ENCODE assay signal across 9 cellular contexts in genomic region chr14:54650331-54651017, GRCh38.
DNase-seq lines count a peak whose midpoint lies in the region; ATAC-seq and TF ChIP-seq lines count a peak whose summit lies in the region.
"Had no signal": no experiment of that assay in that cellular context is flagged by ENCODE, and none has a peak within 500 bp of the region (broad histone marks: within the 10 kb centered on the region; RNA-seq: fewer than 3 reads in every experiment).

No MANE protein-coding gene starts in this region.

- peak overlapping the region in 7 of 8 donors; percentile 29 to 83 (median 78) for H3K27ac ChIP-seq in spleen

- H3K9me3 ChIP-seq in spleen: no peaks in the 10 kb centered on the region

- no peaks in the 10 kb centered on the region for H3K36me3 ChIP-seq in spleen

- no peaks in the 10 kb centered on the region for H3K36me3 Mint-ChIP-seq in activated T-helper 17 cell treated with anti-CD3 and anti-CD28 coated beads, Interleukin-2, amount 50 U/mL, for 72 hours (ENCODE audit: low read depth)

- no peak for TF ChIP-seq CTCF in astrocyte of the spinal cord (IDR thresholded peaks at IDR 0.05; ENCODE audit: low read depth, low read length)
- TF ChIP-seq CTCF in spleen (IDR thresholded peaks at IDR 0.05 in 8 of 11, conservative IDR thresholded peaks at IDR 0.05 in 3 of 11): no peak

- H3K4me3 ChIP-seq in astrocyte of the spinal cord (ENCODE audit: low read depth, low read length) (no peak overlapping the region), spleen (peak overlapping the region in 1 of 8 donors; percentile 2)

- H3K27me3 Mint-ChIP-seq in activated T-helper 17 cell treated with anti-CD3 and anti-CD28 coated beads, Interleukin-2, amount 50 U/mL, for 72 hours: peaks cover 12% of the 10 kb centered on the region

- H3K4me1 ChIP-seq in spleen: peaks cover 15 to 52% (median 20%) of the 10 kb centered on the region in 6 donors

- H3K9me3 Mint-ChIP-seq in activated T-helper 17 cell treated with anti-CD3 and anti-CD28 coated beads, Interleukin-2, amount 50 U/mL, for 72 hours: no peaks in the 10 kb centered on the region

- intact Hi-C loops in spleen (cut with DNase I; ENCODE audit: low total_unique reads): no loop called here

- no peak overlapping the region for H3K4me3 Mint-ChIP-seq in activated T-helper 17 cell treated with anti-CD3 and anti-CD28 coated beads, Interleukin-2, amount 50 U/mL, for 72 hours

- no peak overlapping the region for H3K27ac Mint-ChIP-seq in activated T-helper 17 cell treated with anti-CD3 and anti-CD28 coated beads, Interleukin-2, amount 50 U/mL, for 72 hours

- no peak for ATAC-seq in activated T-helper 17 cell treated with anti-CD3 and anti-CD28 coated beads, Interleukin-2, amount 50 U/mL, for 72 hours (replicated peaks)

- DNase-seq in GOT3 (lab: John Stamatoyannopoulos, UW) (peak; percentile 1), astrocyte of the spinal cord (ENCODE audit: low read depth, low spot score) (peak; percentile 77), islet precursor cell (peak; percentile 78), spleen (no peak), NCI-H82 (lab: John Stamatoyannopoulos, UW) (no peak), MV-4-11 (lab: John Stamatoyannopoulos, UW) (no peak), NCI-H2227 (lab: John Stamatoyannopoulos, UW; ENCODE audit: unreplicated experiment) (no peak)
- DNase-seq: NCI-H2029 treated with DMSO at 0.1 percent for 48 hours had no signal

- in situ Hi-C loops in astrocyte of the spinal cord (cut with HindIII; ENCODE audit: low sequenced_read_pairs): no loop called here

- WGBS in spleen, 5 donors: 27 to 37% (median 31%) methylated on average over 11 of the region's 11 CpGs

- no peaks in the 10 kb centered on the region for H3K4me1 Mint-ChIP-seq in activated T-helper 17 cell treated with anti-CD3 and anti-CD28 coated beads, Interleukin-2, amount 50 U/mL, for 72 hours

- no peaks in the 10 kb centered on the region for H3K27me3 ChIP-seq in spleen (replicated peaks in 1 of 7)

- TF ChIP-seq POLR2A in spleen (IDR thresholded peaks at IDR 0.05): no peak

Comparison
In these comparisons a context has a peak if more than half of its experiments do, and no peak if none do; other contexts are left out.
1. DNase-seq: peak in GOT3 (single experiment), astrocyte of the spinal cord (single experiment) and islet precursor cell (single experiment); none in spleen (single experiment), NCI-H82 (single experiment), MV-4-11 (single experiment) and NCI-H2227 (single experiment).